ENCODE assay signal across 30 cellular contexts in genomic region chr14:31449136-31449535, GRCh38. TPM values are rescaled to one million over a fixed set of nuclear protein-coding genes. Genes with fewer than 3 reads are reported as not detected.
DNase-seq lines count a peak whose midpoint lies in the region; ATAC-seq, FAIRE-seq and TF ChIP-seq lines count a peak whose summit lies in the region.
"Had no signal": no experiment of that assay in that cellular context is flagged by ENCODE, and none has a peak within 500 bp of the region (broad histone marks: within the 10 kb centered on the region; RNA-seq: fewer than 3 reads in every experiment).

No MANE protein-coding gene starts in this region.

- intact Hi-C loops in PC-3 (cut with micrococcal nuclease) (loop anchor here (1.0 kb wide), 1 partner anchor 30 kb away; no protein-coding TSS in a partner anchor), right lobe of liver (cut with DNase I) (no loop called here)

- POLR2A ChIA-PET in PC-3 (lab: Charles Lee; ENCODE audit: unreplicated experiment): interaction anchor here (0.6 to 1.8 kb wide), 6 partner anchors 8 to 698 kb away, joined by 3 to 29 read pairs (median 4); partner anchors contain the start of genes DTD2 and HEATR5A

- H3K4me3 ChIP-seq in PC-3 (ENCODE audit: low read length): peak overlapping the region; percentile 11; the same call in 1 of the 2 replicates
- no peak overlapping the region for H3K4me3 ChIP-seq in adipocyte (ENCODE audit: low read length)
- H3K4me3 ChIP-seq in right lobe of liver: no peak overlapping the region
- H3K4me3 ChIP-seq: BLaER1 treated with 17β-estradiol and CSF1 and Interleukin-3, amounts not matched to agents 10 nM and 100 nM; GM12878 had no signal

- DNase-seq in PC-3: peak; percentile 71
- no peak for DNase-seq in adipocyte (ENCODE audit: low read depth)
- no peak for DNase-seq in T1000 (lab: John Stamatoyannopoulos, UW)
- no peak for DNase-seq in right lobe of liver
- no peak for DNase-seq in UCSD-AML1 (lab: John Stamatoyannopoulos, UW; ENCODE audit: unreplicated experiment)
- DNase-seq: 8988T; AML-193; Caco-2; Calu3; CD4-positive, alpha-beta T cell; CD8-positive, alpha-beta T cell; DMS 273 treated with DMSO at 0.1 percent for 48 hours; DMS153; DMS53; DMS79; DND-41; EL; GDM1 had no signal

- CTCF ChIA-PET in PC-3 (lab: Charles Lee): interaction anchor here (0.7 to 2.3 kb wide), 6 partner anchors 29 to 241 kb away, joined by 3 to 29 read pairs (median 4); partner anchors contain the start of genes HEATR5A and HECTD1

- ATAC-seq in PC-3 (peak; percentile 85), right lobe of liver (no peak), GM19351 (IDR thresholded peaks at IDR 0.05; ENCODE audit: unreplicated experiment) (no peak)
- ATAC-seq: CD8-positive, alpha-beta T cell; GM12878 had no signal

- no peak for TF ChIP-seq POLR2A in right lobe of liver (IDR thresholded peaks at IDR 0.05)

- peaks cover 4% of the 10 kb centered on the region; the same call in 1 of the 2 replicates for H3K79me2 ChIP-seq in PC-3 (ENCODE audit: low read length)

- H3K36me3 ChIP-seq in PC-3 (ENCODE audit: low read depth, low read length) (peaks cover 8% of the 10 kb centered on the region; the same call in 1 of the 2 replicates), adipocyte (ENCODE audit: control insufficient read depth, insufficient read depth, low read length, severe bottlenecking) (peaks cover 48% of the 10 kb centered on the region), right lobe of liver (peaks cover 0 to 18% (median 5%) of the 10 kb centered on the region in 4 donors)

- H3F3A ChIP-seq in PC-3 (ENCODE audit: low read length, unreplicated experiment): peaks cover 5% of the 10 kb centered on the region

- no TSS peak for BruUV-seq in PC-3 (replicated peaks; lab: Mats Ljungman, UMichigan)

- H3K27me3 ChIP-seq in PC-3 (ENCODE audit: low read length) (no peaks in the 10 kb centered on the region), adipocyte (replicated peaks; ENCODE audit: control insufficient read depth, insufficient read depth, low read length) (no peaks in the 10 kb centered on the region), right lobe of liver (no peaks in the 10 kb centered on the region)
- H3K27me3 ChIP-seq: BLaER1 treated with 17β-estradiol and CSF1 and Interleukin-3, amounts not matched to agents 10 nM and 100 nM had no signal

- H3K4me1 ChIP-seq in PC-3 (ENCODE audit: insufficient read depth, low read length) (peaks cover 22% of the 10 kb centered on the region), adipocyte (ENCODE audit: control insufficient read depth, insufficient read depth, low read length) (peaks cover 19% of the 10 kb centered on the region), right lobe of liver (peaks cover 0 to 7% (median 0%) of the 10 kb centered on the region in 4 donors)
- H3K4me1 ChIP-seq: BLaER1 treated with 17β-estradiol and CSF1 and Interleukin-3, amounts not matched to agents 10 nM and 100 nM; Caco-2 had no signal

- peak; percentile 83 for FAIRE-seq in islet of Langerhans (lab: Jason Lieb, UNC)
- FAIRE-seq: A204.1, D721Med, GM12878, GM12892, GM18507 had no signal

- peak overlapping the region; percentile 61 for H3K4me2 ChIP-seq in PC-3 (ENCODE audit: low read length)
- H3K4me2 ChIP-seq: BLaER1 treated with 17β-estradiol and CSF1 and Interleukin-3, amounts not matched to agents 10 nM and 100 nM had no signal

- H3K27ac ChIP-seq in PC-3 (ENCODE audit: low read length) (peak overlapping the region; percentile 67), right lobe of liver (no peak overlapping the region)
- H3K27ac ChIP-seq: BLaER1 treated with 17β-estradiol and CSF1 and Interleukin-3, amounts not matched to agents 10 nM and 100 nM; C4-2B had no signal

- peak overlapping the region; percentile 18; the same call in 1 of the 2 replicates for H3K9ac ChIP-seq in PC-3 (ENCODE audit: low read length)
- peak overlapping the region; percentile 63 for H3K9ac ChIP-seq in adipocyte (ENCODE audit: low read length)
- H3K9ac ChIP-seq: BLaER1 treated with 17β-estradiol and CSF1 and Interleukin-3, amounts not matched to agents 10 nM and 100 nM had no signal

- 0 out of 2 replicates have a peak, but pooled peaks cover 3% of the 10 kb centered on the region for H4K20me1 ChIP-seq in PC-3 (ENCODE audit: low read length)
- H4K20me1 ChIP-seq: BLaER1 treated with 17β-estradiol and CSF1 and Interleukin-3, amounts not matched to agents 10 nM and 100 nM had no signal

- WGBS in right lobe of liver (ENCODE audit: insufficient coverage, low coverage, low lambda C conversion rate, missing lambda C conversion rate): 72% methylated on average over 8 of the region's 8 CpGs

- H2AFZ ChIP-seq in PC-3 (ENCODE audit: low read length): no peak overlapping the region

- H3K9me3 ChIP-seq in PC-3 (ENCODE audit: low read length) (no peaks in the 10 kb centered on the region), adipocyte (ENCODE audit: control insufficient read depth, low read length) (no peaks in the 10 kb centered on the region), right lobe of liver (no peaks in the 10 kb centered on the region)
- H3K9me3 ChIP-seq: Caco-2 had no signal

- no peaks in the 10 kb centered on the region for H3K9me2 ChIP-seq in PC-3 (replicated peaks; ENCODE audit: low read length)

- no peak for TF ChIP-seq CTCF in PC-3 (conservative IDR thresholded peaks at IDR 0.05; ENCODE audit: low read depth, low read length)
- no peak for TF ChIP-seq CTCF in right lobe of liver (IDR thresholded peaks at IDR 0.05)

RNA-seq across cellular contexts. Expression of gene DTD2, which starts 8.2 kb away (rescaled TPM):
- 35.9 and 36.8 TPM in 2 replicates for total RNA-seq in PC-3 (2014; rRNA removed)
- 10 to 100 TPM in 4 of 6 experiments, 1 to 10 TPM in 2; 8.1 to 20.0 (median 11.8) TPM for total RNA-seq in right lobe of liver

RNA-seq across cellular contexts. Expression of gene HEATR5A, which starts 28.8 kb away (rescaled TPM):
- total RNA-seq in PC-3 (2014; rRNA removed) (11.5 and 12.7 TPM in 2 replicates), right lobe of liver (10 to 100 TPM; 13.2 to 20.8 (median 17.6) TPM)

RNA-seq across cellular contexts. Expression of gene GPR33, which starts 38.7 kb away (rescaled TPM):
- total RNA-seq in PC-3 (2014; rRNA removed) (not detected in 2 replicates), right lobe of liver (not detected)
- total RNA-seq: B cell; Caco-2; Calu3; CD4-positive, alpha-beta T cell; CD8-positive, alpha-beta T cell; Daoy; G401; GM12878 had no signal
